In genomic region chr11:69775163-69775755, GRCh38 we compare ENCODE assay signal across 1 cellular context.
TF ChIP-seq lines count a peak whose summit lies in the region.

A gene with protein sequence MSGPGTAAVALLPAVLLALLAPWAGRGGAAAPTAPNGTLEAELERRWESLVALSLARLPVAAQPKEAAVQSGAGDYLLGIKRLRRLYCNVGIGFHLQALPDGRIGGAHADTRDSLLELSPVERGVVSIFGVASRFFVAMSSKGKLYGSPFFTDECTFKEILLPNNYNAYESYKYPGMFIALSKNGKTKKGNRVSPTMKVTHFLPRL (minus strand): TSS chr11:69775341. CDS start chr11:69775084, 257 bp downstream.

TF ChIP-seq in HepG2, 621 proteins besides CTCF, POLR2A, EP300 and RAD21 (continued from another document):
- TF ChIP-seq NAIF1 (CRISPR knock-in tag; IDR thresholded peaks at IDR 0.05; ENCODE audit: borderline replicate concordance) (no peak), BHLHE40 (IDR thresholded peaks at IDR 0.05; ENCODE audit: low read length) (no peak)
